37 cellular contexts compared by ENCODE assay signal in genomic region chr7:276230-276835, GRCh38. TPM values are rescaled to one million over a fixed set of nuclear protein-coding genes. Genes with fewer than 3 reads are reported as not detected.
"Had no signal": no experiment of that assay in that cellular context is flagged by ENCODE, and none has a peak within 500 bp of the region (broad histone marks: within the 10 kb centered on the region; RNA-seq: fewer than 3 reads in every experiment).

No MANE protein-coding gene starts in this region.

- H3K36me3 ChIP-seq: adrenal gland, gastroesophageal sphincter, sigmoid colon, SJCRH30, suprapubic skin, tibial artery had no signal

- DNase-seq: activated CD4-positive, alpha-beta memory T cell treated with anti-CD3 and anti-CD28 coated beads, Interleukin-2, amount 10 ng/mL, durations not matched to agents 7 days and 5 days; activated CD4-positive, alpha-beta T cell treated with anti-CD3 and anti-CD28 coated beads for 1 hour; activated CD4-positive, alpha-beta T cell treated with anti-CD3 and anti-CD28 coated beads, Interleukin-2, amount 10 ng/mL, durations not matched to agents 7 days and 5 days; activated naive CD4-positive, alpha-beta T cell; activated naive CD8-positive, alpha-beta T cell treated with anti-CD3 and anti-CD28 coated beads for 36 hours; activated T-cell treated with anti-CD3 and anti-CD28 coated beads, Interleukin-2, amount 50 U/mL, for 4 hours; adrenal gland; body of pancreas; cerebellar nuclear complex; hypothalamus; midbrain; sigmoid colon; SJCRH30; small intestine; stimulated activated CD4-positive, alpha-beta T cell treated with anti-CD3 and anti-CD28 coated beads, Interleukin-15, amount 100 ng/mL, for 24 hours; stimulated activated CD4-positive, alpha-beta T cell treated with anti-CD3 and anti-CD28 coated beads, Interleukin-2, amount 100 ng/mL, for 24 hours; stimulated activated naive B cell treated with anti-CD40 and anti-IgM and Interleukin-4, amounts not matched to agents 10 μg/mL and 1 μg/mL and 100 μg/mL, for 72 hours; T-helper 17 cell; T1000; tibial artery had no signal

- H3K4me1 Mint-ChIP-seq: activated CD4-positive, alpha-beta memory T cell treated with anti-CD3 and anti-CD28 coated beads, Interleukin-2, amount 10 ng/mL, durations not matched to agents 7 days and 5 days; activated CD4-positive, alpha-beta T cell treated with anti-CD3 and anti-CD28 coated beads, Interleukin-2, amount 10 ng/mL, durations not matched to agents 7 days and 5 days; activated naive CD8-positive, alpha-beta T cell treated with anti-CD3 and anti-CD28 coated beads for 36 hours; activated T-helper 17 cell treated with anti-CD3 and anti-CD28 coated beads, Interleukin-2, amount 50 U/mL, for 72 hours; memory B cell; naive thymus-derived CD8-positive, alpha-beta T cell; T-helper 17 cell had no signal

- H3K27me3 ChIP-seq: adrenal gland, body of pancreas, SJCRH30 had no signal

- H3K27ac Mint-ChIP-seq: activated CD4-positive, alpha-beta memory T cell treated with anti-CD3 and anti-CD28 coated beads, Interleukin-2, amount 10 ng/mL, durations not matched to agents 7 days and 5 days; activated CD4-positive, alpha-beta T cell treated with anti-CD3 and anti-CD28 coated beads, Interleukin-2, amount 10 ng/mL, durations not matched to agents 7 days and 5 days; activated naive CD8-positive, alpha-beta T cell treated with anti-CD3 and anti-CD28 coated beads for 36 hours; activated T-helper 17 cell treated with anti-CD3 and anti-CD28 coated beads, Interleukin-2, amount 50 U/mL, for 72 hours; memory B cell; naive thymus-derived CD8-positive, alpha-beta T cell; progenitor cell of endocrine pancreas; stimulated activated naive B cell treated with anti-CD40 and anti-IgM and Interleukin-4, amounts not matched to agents 10 μg/mL and 1 μg/mL and 100 μg/mL, for 72 hours; T-helper 17 cell had no signal

- H3K4me1 ChIP-seq: body of pancreas, gastroesophageal sphincter, sigmoid colon, SJCRH30, suprapubic skin, tibial artery had no signal

- H3K4me3 ChIP-seq: adrenal gland, body of pancreas, coronary artery, gastroesophageal sphincter, sigmoid colon, SJCRH30, suprapubic skin, tibial artery had no signal

- H3K9me3 ChIP-seq: SJCRH30, suprapubic skin had no signal

- H3K27ac ChIP-seq: adrenal gland, body of pancreas, coronary artery, gastroesophageal sphincter, sigmoid colon, SJCRH30, suprapubic skin, tibial artery had no signal

- H3K4me3 Mint-ChIP-seq: activated CD4-positive, alpha-beta memory T cell treated with anti-CD3 and anti-CD28 coated beads, Interleukin-2, amount 10 ng/mL, durations not matched to agents 7 days and 5 days; activated CD4-positive, alpha-beta T cell treated with anti-CD3 and anti-CD28 coated beads, Interleukin-2, amount 10 ng/mL, durations not matched to agents 7 days and 5 days; activated naive CD8-positive, alpha-beta T cell treated with anti-CD3 and anti-CD28 coated beads for 36 hours; activated T-cell treated with anti-CD3 and anti-CD28 coated beads, Interleukin-2, amount 50 U/mL, for 4 hours; activated T-helper 17 cell treated with anti-CD3 and anti-CD28 coated beads, Interleukin-2, amount 50 U/mL, for 72 hours; memory B cell; naive thymus-derived CD8-positive, alpha-beta T cell; stimulated activated naive B cell treated with anti-CD40 and anti-IgM and Interleukin-4, amounts not matched to agents 10 μg/mL and 1 μg/mL and 100 μg/mL, for 72 hours; T-helper 17 cell had no signal

- ATAC-seq: activated T-cell treated with anti-CD3 and anti-CD28 coated beads, Interleukin-2, amount 50 U/mL, for 4 hours; activated T-helper 17 cell treated with anti-CD3 and anti-CD28 coated beads, Interleukin-2, amount 50 U/mL, for 72 hours; body of pancreas; gastroesophageal sphincter; naive thymus-derived CD8-positive, alpha-beta T cell; SK-N-SH treated with all-trans-retinoic acid at 6 μM for 48 hours; stimulated activated naive B cell treated with anti-CD40 and anti-IgM and Interleukin-4, amounts not matched to agents 10 μg/mL and 1 μg/mL and 100 μg/mL, for 72 hours; T-helper 17 cell had no signal

RNA-seq across cellular contexts. Expression of gene FOXL3, which starts 13.6 kb away (rescaled TPM):
- total RNA-seq: activated CD4-positive, alpha-beta memory T cell treated with anti-CD3 and anti-CD28 coated beads, Interleukin-2, amount 10 ng/mL, durations not matched to agents 7 days and 5 days; activated CD4-positive, alpha-beta T cell treated with anti-CD3 and anti-CD28 coated beads, Interleukin-2, amount 10 ng/mL, durations not matched to agents 7 days and 5 days; activated naive CD8-positive, alpha-beta T cell treated with anti-CD3 and anti-CD28 coated beads for 36 hours; activated T-cell treated with anti-CD3 and anti-CD28 coated beads, Interleukin-2, amount 50 U/mL, for 4 hours; activated T-helper 17 cell treated with anti-CD3 and anti-CD28 coated beads, Interleukin-2, amount 50 U/mL, for 72 hours; adrenal gland; aorta; body of pancreas; endothelial cell of umbilical vein; fibroblast of lung; fibroblast of villous mesenchyme; gastroesophageal sphincter; lower leg skin; naive thymus-derived CD8-positive, alpha-beta T cell; osteocyte; progenitor cell of endocrine pancreas; renal cortical epithelial cell; sigmoid colon; SJCRH30; suprapubic skin; T-helper 17 cell; ureter had no signal
- polyA plus RNA-seq: adrenal gland; aorta; endothelial cell of umbilical vein; esophagus; fibroblast of lung; naive thymus-derived CD8-positive, alpha-beta T cell; sigmoid colon; small intestine had no signal
